In the genomic region with DNA sequence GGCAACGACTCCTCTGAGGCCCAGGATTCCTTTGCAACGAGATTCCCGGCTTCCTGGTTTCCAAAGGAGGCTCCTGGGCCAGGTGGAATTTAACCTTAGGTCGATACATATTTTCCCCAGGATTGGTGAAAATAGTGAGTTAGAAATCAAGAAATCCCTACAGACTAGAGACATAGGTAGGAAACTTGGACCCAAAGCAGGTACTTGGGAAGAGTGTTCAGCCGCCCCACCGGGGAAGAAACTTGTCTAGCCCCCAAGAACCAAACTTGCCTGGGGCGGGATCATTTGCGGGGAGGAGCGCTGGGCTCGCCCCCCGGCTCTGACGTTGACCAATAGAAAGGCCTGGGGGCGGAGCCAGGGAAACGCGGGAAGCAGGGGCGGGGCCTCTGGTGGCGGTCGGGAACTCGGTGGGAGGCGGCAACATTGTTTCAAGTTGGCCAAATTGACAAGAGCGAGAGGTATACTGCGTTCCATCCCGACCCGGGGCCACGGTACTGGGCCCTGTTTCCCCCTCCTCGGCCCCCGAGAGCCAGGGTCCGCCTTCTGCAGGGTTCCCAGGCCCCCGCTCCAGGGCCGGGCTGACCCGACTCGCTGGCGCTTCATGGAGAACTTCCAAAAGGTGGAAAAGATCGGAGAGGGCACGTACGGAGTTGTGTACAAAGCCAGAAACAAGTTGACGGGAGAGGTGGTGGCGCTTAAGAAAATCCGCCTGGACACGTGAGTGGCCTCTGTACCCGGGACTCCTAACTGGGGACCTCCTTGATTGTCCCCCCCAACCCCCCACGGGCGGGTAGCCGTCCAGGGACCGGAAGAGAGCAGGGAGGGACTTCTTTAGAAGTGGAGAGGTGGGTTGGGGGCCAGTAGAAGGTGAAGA, we compare ENCODE assay signal across 8 cellular contexts. TPM values are rescaled to one million over a fixed set of nuclear protein-coding genes. Genes with fewer than 3 reads are reported as not detected.
DNase-seq lines count a peak whose midpoint lies in the region; ATAC-seq, FAIRE-seq and TF ChIP-seq lines count a peak whose summit lies in the region.

A gene (plus strand): TSS at position 423 of the 874 bp plus-strand sequence. CDS start 179 bp downstream, at position 602.

- H3K9me3 Mint-ChIP-seq in T-helper 1 cell treated with Interleukin-12 subunit alpha and Interleukin-12 subunit beta and Interleukin-4 antibody, amounts not matched to agents 30 μg/mL and 1 μg/mL, for 36 hours: no peaks in the 10 kb centered on the region

- FAIRE-seq in urothelium cell line (lab: Jason Lieb, UNC): no peak

- peaks cover 25% of the 10 kb centered on the region for H3K4me1 Mint-ChIP-seq in T-helper 1 cell treated with Interleukin-12 subunit alpha and Interleukin-12 subunit beta and Interleukin-4 antibody, amounts not matched to agents 30 μg/mL and 1 μg/mL, for 36 hours (ENCODE audit: low read depth)

- peak; percentile 75 for TF ChIP-seq POLR2A in GM15510 (IDR thresholded peaks at IDR 0.05; ENCODE audit: borderline replicate concordance, extremely low read depth, insufficient read length)

- TF ChIP-seq CTCF in left ventricle myocardium inferior (IDR thresholded peaks at IDR 0.05; ENCODE audit: borderline replicate concordance) (no peak), psoas muscle (IDR thresholded peaks at IDR 0.05) (no peak)

- H3K27ac Mint-ChIP-seq in T-helper 1 cell treated with Interleukin-12 subunit alpha and Interleukin-12 subunit beta and Interleukin-4 antibody, amounts not matched to agents 30 μg/mL and 1 μg/mL, for 36 hours: peak within 1 kb of the TSS; percentile 84

- peak; percentile 93 for ATAC-seq in HG02840 (IDR thresholded peaks at IDR 0.05; ENCODE audit: low FRiP score, unreplicated experiment)
- peak; percentile 95 to 100 (median 98) for ATAC-seq in psoas muscle

- H3K27me3 ChIP-seq in left ventricle myocardium inferior (ENCODE audit: low read depth) (no peaks in the 10 kb centered on the region), psoas muscle (ENCODE audit: insufficient read depth in 3 of 3, low read length in 2 of 3) (no peaks in the 10 kb centered on the region)

- intact Hi-C loops in left ventricle myocardium inferior (cut with micrococcal nuclease) (no loop called here), psoas muscle (cut with DNase I) (loop anchor here (5.0 kb wide), 1 partner anchor 34 kb away; a partner anchor contains a TSS)

- H3K36me3 Mint-ChIP-seq in T-helper 1 cell treated with Interleukin-12 subunit alpha and Interleukin-12 subunit beta and Interleukin-4 antibody, amounts not matched to agents 30 μg/mL and 1 μg/mL, for 36 hours (ENCODE audit: low read depth): peaks cover 15% of the 10 kb centered on the region

- H3K9me3 ChIP-seq in left ventricle myocardium inferior (replicated peaks): no peaks in the 10 kb centered on the region
- no peaks in the 10 kb centered on the region for H3K9me3 ChIP-seq in psoas muscle

- H3K36me3 ChIP-seq in left ventricle myocardium inferior: no peaks in the 10 kb centered on the region
- peaks cover 0 to 7% of the 10 kb centered on the region in 2 donors for H3K36me3 ChIP-seq in psoas muscle (ENCODE audit: insufficient read depth in 1 of 2, low read depth in 1 of 2)

- DNase-seq in NCI-H146 (lab: John Stamatoyannopoulos, UW) (peak; percentile 87), amniotic epithelial cell (ENCODE audit: low read depth) (peak; percentile 50), left ventricle myocardium inferior (peak; percentile 95), psoas muscle (peak; percentile 94 to 95), urothelium cell line (ENCODE audit: low spot score) (peak; percentile 95)

- 0% methylated on average over 45 of the region's 45 CpGs for WGBS in psoas muscle, 3 donors

- peaks cover 21% of the 10 kb centered on the region for H3K4me1 ChIP-seq in left ventricle myocardium inferior
- H3K4me1 ChIP-seq in psoas muscle: peaks cover 5% of the 10 kb centered on the region

- peak within 1 kb of the TSS; percentile 96 for H3K4me3 Mint-ChIP-seq in T-helper 1 cell treated with Interleukin-12 subunit alpha and Interleukin-12 subunit beta and Interleukin-4 antibody, amounts not matched to agents 30 μg/mL and 1 μg/mL, for 36 hours

- H3K27me3 Mint-ChIP-seq in T-helper 1 cell treated with Interleukin-12 subunit alpha and Interleukin-12 subunit beta and Interleukin-4 antibody, amounts not matched to agents 30 μg/mL and 1 μg/mL, for 36 hours (ENCODE audit: low read depth): no peaks in the 10 kb centered on the region

- H3K4me3 ChIP-seq in left ventricle myocardium inferior (peak within 1 kb of the TSS; percentile 95), psoas muscle (peak within 1 kb of the TSS; percentile 76)

- H3K27ac ChIP-seq in left ventricle myocardium inferior (replicated peaks) (peak within 1 kb of the TSS; percentile 86), psoas muscle (peak within 1 kb of the TSS; percentile 73)

RNA-seq across cellular contexts. Expression of the gene that starts here (rescaled TPM):
- total RNA-seq in left ventricle myocardium inferior: 7.3 TPM
- 10 to 100 TPM in 1 of 4 donors, 1 to 10 TPM in 3; 6.3 to 12.0 (median 7.9) TPM for total RNA-seq in psoas muscle
- 10 to 100 TPM in 2 of 3 donors, 1 to 10 TPM in 1; 5.1 to 13.9 (median 10.2) TPM for polyA plus RNA-seq in psoas muscle

Comparison
In these comparisons a context has a peak if more than half of its experiments do, and no peak if none do; other contexts are left out.
1. Peak in every context shown above with its lines: DNase-seq, ATAC-seq, H3K4me3 ChIP-seq and H3K27ac ChIP-seq.